8 cellular contexts compared by ENCODE assay signal in genomic region chr7:117873933-117874530, GRCh38. TPM values are rescaled to one million over a fixed set of nuclear protein-coding genes. Genes with fewer than 3 reads are reported as not detected.
A peak's percentile ranks its signal among the peaks of the same experiment; 100 is the strongest.
DNase-seq lines count a peak whose midpoint lies in the region; ATAC-seq and TF ChIP-seq lines count a peak whose summit lies in the region.
"Had no signal": no experiment of that assay in that cellular context is flagged by ENCODE, and none has a peak within 500 bp of the region (broad histone marks: within the 10 kb centered on the region; RNA-seq: fewer than 3 reads in every experiment).

No MANE protein-coding gene starts in this region.

- no peaks in the 10 kb centered on the region for H3F3A ChIP-seq in MM.1S (ENCODE audit: insufficient read depth, low read length)

- TF ChIP-seq CTCF in MM.1S (IDR thresholded peaks at IDR 0.05; ENCODE audit: low read length), result no peak
- TF ChIP-seq CTCF in breast epithelium (IDR thresholded peaks at IDR 0.05), result no peak
- no peak for TF ChIP-seq CTCF in liver (IDR thresholded peaks at IDR 0.05; ENCODE audit: low read depth, low read length, missing input control)

- ATAC-seq in GM18870 (IDR thresholded peaks at IDR 0.05; ENCODE audit: unreplicated experiment) (no peak), left colon (no peak)

- no peak overlapping the region for H3K27ac ChIP-seq in MM.1S (ENCODE audit: low read length)
- peak overlapping the region in 1 of 2 donors; percentile 64 for H3K27ac ChIP-seq in breast epithelium
- no peak overlapping the region for H3K27ac ChIP-seq in liver (ENCODE audit: low read depth in 1 of 2, low read length in 2 of 2)
- no peak overlapping the region for H3K27ac ChIP-seq in stomach smooth muscle (ENCODE audit: low read length)

- H3K27me3 ChIP-seq in MM.1S (replicated peaks; ENCODE audit: insufficient read depth, low read length) (peaks cover 9% of the 10 kb centered on the region; the same call in 1 of the 2 replicates), breast epithelium (peaks cover 0 to 7% of the 10 kb centered on the region in 2 donors), liver (ENCODE audit: control insufficient read depth in 4 of 4, insufficient read depth in 4 of 4, low read length in 3 of 4) (no peaks in the 10 kb centered on the region), stomach smooth muscle (ENCODE audit: control insufficient read depth in 1 of 2, insufficient read depth in 2 of 2, low read length in 2 of 2) (no peaks in the 10 kb centered on the region)

- no peaks in the 10 kb centered on the region for H3K9me2 ChIP-seq in MM.1S (replicated peaks; ENCODE audit: insufficient read depth, low read length)

- intact Hi-C loops in breast epithelium (cut with DNase I; ENCODE audit: low total_unique reads) (no loop called here), left colon (cut with DNase I, micrococcal nuclease) (no loop called here)

- TF ChIP-seq POLR2A in breast epithelium (IDR thresholded peaks at IDR 0.05), result no peak

- no peaks in the 10 kb centered on the region for H3K79me2 ChIP-seq in MM.1S (ENCODE audit: low read length)

- H4K20me1 ChIP-seq in MM.1S (ENCODE audit: insufficient read depth, low read length), result no peaks in the 10 kb centered on the region

- TF ChIP-seq RAD21 in liver (IDR thresholded peaks at IDR 0.05), result no peak

- 50% methylated on average over 10 of the region's 10 CpGs for WGBS in liver

- peaks cover 19% of the 10 kb centered on the region; the same call in 1 of the 2 replicates for H3K4me1 ChIP-seq in MM.1S (ENCODE audit: low read length)
- H3K4me1 ChIP-seq in breast epithelium, result no peaks in the 10 kb centered on the region
- peaks cover 2 to 21% (median 13%) of the 10 kb centered on the region in 4 donors for H3K4me1 ChIP-seq in liver (ENCODE audit: control insufficient read depth in 4 of 4, insufficient read depth in 4 of 4, low read length in 3 of 4)
- peaks cover 11% of the 10 kb centered on the region for H3K4me1 ChIP-seq in stomach smooth muscle (ENCODE audit: control insufficient read depth, insufficient read depth, low read length)

- H2AFZ ChIP-seq in MM.1S (ENCODE audit: low read length), result peak overlapping the region; percentile 72

- peak overlapping the region; percentile 22; the same call in 1 of the 2 replicates for H3K9ac ChIP-seq in MM.1S (ENCODE audit: low read length)
- no peak overlapping the region for H3K9ac ChIP-seq in liver (ENCODE audit: low read depth in 1 of 2, low read length in 2 of 2)
- H3K9ac ChIP-seq in stomach smooth muscle (ENCODE audit: low read length in 2 of 2), result peak overlapping the region; percentile 31 to 55

- H3K36me3 ChIP-seq in MM.1S (replicated peaks; ENCODE audit: insufficient read depth, low read length), result no peaks in the 10 kb centered on the region
- no peaks in the 10 kb centered on the region for H3K36me3 ChIP-seq in breast epithelium
- H3K36me3 ChIP-seq in liver (ENCODE audit: control insufficient read depth in 4 of 4, insufficient read depth in 3 of 4, low read depth in 1 of 4, low read length in 3 of 4), result no peaks in the 10 kb centered on the region
- no peaks in the 10 kb centered on the region for H3K36me3 ChIP-seq in stomach smooth muscle (ENCODE audit: control insufficient read depth in 2 of 2, insufficient read depth in 2 of 2, low read length in 2 of 2)

- H3K4me3 ChIP-seq in MM.1S (ENCODE audit: low read length) (peak overlapping the region; percentile 73), breast epithelium (peak overlapping the region; percentile 75 to 84 (median 76)), liver (ENCODE audit: low read depth in 1 of 3, low read length in 3 of 3) (peak overlapping the region in 2 of 3 donors; percentile 66 to 91), stomach smooth muscle (ENCODE audit: low read length in 2 of 2) (peak overlapping the region; percentile 71 to 95)

- peak overlapping the region; percentile 88 for H3K4me2 ChIP-seq in MM.1S (ENCODE audit: low read depth, low read length)

- H3K9me3 ChIP-seq in MM.1S (replicated peaks; ENCODE audit: insufficient read depth, low read length) (no peaks in the 10 kb centered on the region), breast epithelium (no peaks in the 10 kb centered on the region), liver (ENCODE audit: control insufficient read depth in 4 of 4, low read length in 3 of 4) (no peaks in the 10 kb centered on the region), stomach smooth muscle (ENCODE audit: control insufficient read depth in 2 of 2, low read length in 2 of 2) (no peaks in the 10 kb centered on the region)

- no peak for DNase-seq in MM.1S
- DNase-seq in breast epithelium (ENCODE audit: low spot score in 2 of 2), result no peak
- no peak for DNase-seq in NCI-H146 treated with DMSO at 0.1 percent for 48 hours (lab: John Stamatoyannopoulos, UW; ENCODE audit: unreplicated experiment)
- no peak for DNase-seq in left colon
- DNase-seq: activated T-cell treated with anti-CD3 and anti-CD28 coated beads for 4 hours had no signal

TF ChIP-seq in liver, 16 proteins besides CTCF, POLR2A, EP300 and RAD21:
- no peak for TF ChIP-seq GABPA (IDR thresholded peaks at IDR 0.05 in 1 of 2, conservative IDR thresholded peaks at IDR 0.05 in 1 of 2)
- no peak for TF ChIP-seq SP1 (IDR thresholded peaks at IDR 0.05)
- no peak for TF ChIP-seq TAF1 (conservative IDR thresholded peaks at IDR 0.05)
- no peak for TF ChIP-seq JUND (IDR thresholded peaks at IDR 0.05)
- TF ChIP-seq EGR1 (IDR thresholded peaks at IDR 0.05; ENCODE audit: low read depth in 2 of 2), result no peak
- TF ChIP-seq ZBTB33 (IDR thresholded peaks at IDR 0.05), result no peak
- TF ChIP-seq ATF3 (IDR thresholded peaks at IDR 0.05), result no peak
- TF ChIP-seq FOXA2 (IDR thresholded peaks at IDR 0.05), result no peak
- no peak for TF ChIP-seq RXRA (IDR thresholded peaks at IDR 0.05)
- TF ChIP-seq NR2F2 (IDR thresholded peaks at IDR 0.05), result no peak
- TF ChIP-seq REST (IDR thresholded peaks at IDR 0.05), result no peak
- no peak for TF ChIP-seq MAX (IDR thresholded peaks at IDR 0.05)

RNA-seq across cellular contexts. Expression of gene CTTNBP2, which starts 0.8 kb away (rescaled TPM):
- total RNA-seq in breast epithelium, result 10 to 100 TPM in 2 of 3 donors, 1 to 10 TPM in 1; 8.8 to 37.0 (median 13.8) TPM
- total RNA-seq in liver, result 1 to 10 TPM; 1.6 to 1.7 TPM
- 1 to 10 TPM; 1.2 to 1.5 TPM for polyA plus RNA-seq in liver
- total RNA-seq in left colon, result 1 to 10 TPM; 2.2 to 3.8 TPM

Comparison
In these comparisons a context has a peak if more than half of its experiments do, and no peak if none do; other contexts are left out.
1. H3K9ac ChIP-seq: peak in MM.1S (single experiment) and stomach smooth muscle (2 of 2); none in liver (0 of 2).
2. Peak in every context shown above with its lines, with median percentiles within 50 percentile points of each other: H3K4me3 ChIP-seq.